8 cellular contexts compared by ENCODE assay signal in genomic region chr11:65355013-65355775, GRCh38. TPM values are rescaled to one million over a fixed set of nuclear protein-coding genes. Genes with fewer than 3 reads are reported as not detected.
DNase-seq lines count a peak whose midpoint lies in the region; ATAC-seq and TF ChIP-seq lines count a peak whose summit lies in the region.

No MANE protein-coding gene starts in this region.

- peak overlapping the region; percentile 65 for H3K4me2 ChIP-seq in parathyroid adenoma (ENCODE audit: low read length)

- peak overlapping the region; percentile 52 for H2AFZ ChIP-seq in ACC112 (ENCODE audit: low read length, unreplicated experiment)
- H2AFZ ChIP-seq in parathyroid adenoma: peak overlapping the region; percentile 72

- H3K27me3 ChIP-seq in ACC112 (ENCODE audit: insufficient read depth, low read length): peaks cover 19% of the 10 kb centered on the region
- H3K27me3 ChIP-seq in parathyroid adenoma (ENCODE audit: control insufficient read depth, insufficient read depth, low read length): no peaks in the 10 kb centered on the region

- H3K79me2 ChIP-seq in ACC112 (ENCODE audit: control insufficient read depth, insufficient read depth, low read length, unreplicated experiment): no peaks in the 10 kb centered on the region
- H3K79me2 ChIP-seq in parathyroid adenoma: no peaks in the 10 kb centered on the region

- H3K36me3 ChIP-seq in ACC112 (ENCODE audit: insufficient read depth, low read length) (no peaks in the 10 kb centered on the region), parathyroid adenoma (ENCODE audit: control insufficient read depth, insufficient read depth, low read length) (no peaks in the 10 kb centered on the region)

- peak; percentile 37 for ATAC-seq in HG03439 (IDR thresholded peaks at IDR 0.05; ENCODE audit: unreplicated experiment)
- ATAC-seq in activated T-cell treated with anti-CD3 and anti-CD28 coated beads, Interleukin-2, amount 50 U/mL, for 72 hours (replicated peaks in 1 of 2): peak; percentile 26 to 34

- H3K4me1 Mint-ChIP-seq in activated T-cell treated with anti-CD3 and anti-CD28 coated beads, Interleukin-2, amount 50 U/mL, for 72 hours (ENCODE audit: low read depth): peaks cover 7% of the 10 kb centered on the region

- peaks cover 11% of the 10 kb centered on the region for H3K4me1 ChIP-seq in ACC112 (ENCODE audit: control insufficient read depth, insufficient read depth, low read length, unreplicated experiment)
- no peaks in the 10 kb centered on the region for H3K4me1 ChIP-seq in parathyroid adenoma

- TF ChIP-seq CTCF in fibroblast of villous mesenchyme (IDR thresholded peaks at IDR 0.05; ENCODE audit: insufficient read depth, low read depth, low read length) (no peak), parathyroid adenoma (IDR thresholded peaks at IDR 0.05) (no peak)

- peak overlapping the region; percentile 92 to 93 for H3K4me3 Mint-ChIP-seq in activated T-cell treated with anti-CD3 and anti-CD28 coated beads, Interleukin-2, amount 50 U/mL, for 72 hours

- peaks cover 0 to 5% of the 10 kb centered on the region in 2 donors for H3K36me3 Mint-ChIP-seq in activated T-cell treated with anti-CD3 and anti-CD28 coated beads, Interleukin-2, amount 50 U/mL, for 72 hours (ENCODE audit: insufficient read depth in 2 of 2)

- DNase-seq in GM19238 (ENCODE audit: insufficient read length, low spot score): peak; percentile 70
- peak; percentile 52 for DNase-seq in NOMO-1 treated with DMSO at 0.1 percent for 48 hours (lab: John Stamatoyannopoulos, UW; ENCODE audit: unreplicated experiment)
- DNase-seq in activated T-cell treated with anti-CD3 and anti-CD28 coated beads, Interleukin-2, amount 50 U/mL, for 72 hours: peak; percentile 42 to 53
- DNase-seq in fibroblast of villous mesenchyme (ENCODE audit: low read depth): no peak
- no peak for DNase-seq in midbrain (lab: John Stamatoyannopoulos, UW)

- H3K9ac ChIP-seq in parathyroid adenoma: no peak overlapping the region

- H3K27ac Mint-ChIP-seq in activated T-cell treated with anti-CD3 and anti-CD28 coated beads, Interleukin-2, amount 50 U/mL, for 72 hours: peak overlapping the region; percentile 72

- H3K9me3 Mint-ChIP-seq in activated T-cell treated with anti-CD3 and anti-CD28 coated beads, Interleukin-2, amount 50 U/mL, for 72 hours: no peaks in the 10 kb centered on the region

- H3K27ac ChIP-seq in ACC112 (ENCODE audit: low read depth, low read length) (no peak overlapping the region), parathyroid adenoma (peak overlapping the region; percentile 53)

- H3K27me3 Mint-ChIP-seq in activated T-cell treated with anti-CD3 and anti-CD28 coated beads, Interleukin-2, amount 50 U/mL, for 72 hours (ENCODE audit: low read depth): no peaks in the 10 kb centered on the region

- H3K4me3 ChIP-seq in ACC112 (ENCODE audit: low read depth, low read length) (peak overlapping the region; percentile 69), fibroblast of villous mesenchyme (ENCODE audit: low read depth, low read length) (peak overlapping the region; percentile 56), parathyroid adenoma (ENCODE audit: low read depth, low read length) (peak overlapping the region; percentile 31)

- H3K9me3 ChIP-seq in parathyroid adenoma (ENCODE audit: control insufficient read depth, low read length): no peaks in the 10 kb centered on the region

RNA-seq across cellular contexts. Expression of gene TIGD3, which starts 0.6 kb away (rescaled TPM):
- total RNA-seq in activated T-cell treated with anti-CD3 and anti-CD28 coated beads, Interleukin-2, amount 50 U/mL, for 72 hours: 1 to 10 TPM; 1.3 to 1.8 TPM
- total RNA-seq in fibroblast of villous mesenchyme: under 0.01 TPM in 1 of 2 replicates, not detected in the other

RNA-seq across cellular contexts. Expression of gene DPF2, which starts 21.5 kb away (rescaled TPM):
- 100 to 1,000 TPM; 110 to 139 TPM for total RNA-seq in activated T-cell treated with anti-CD3 and anti-CD28 coated beads, Interleukin-2, amount 50 U/mL, for 72 hours
- total RNA-seq in fibroblast of villous mesenchyme: 47.0 and 60.9 TPM in 2 replicates

RNA-seq across cellular contexts. Expression of gene SLC25A45, which starts 27.3 kb away (rescaled TPM):
- total RNA-seq in activated T-cell treated with anti-CD3 and anti-CD28 coated beads, Interleukin-2, amount 50 U/mL, for 72 hours: 10 to 100 TPM; 16.4 to 18.8 TPM
- 1.7 and 2.9 TPM in 2 replicates for total RNA-seq in fibroblast of villous mesenchyme

RNA-seq across cellular contexts. Expression of gene FRMD8, which starts 31.2 kb away (rescaled TPM):
- total RNA-seq in activated T-cell treated with anti-CD3 and anti-CD28 coated beads, Interleukin-2, amount 50 U/mL, for 72 hours: 10 to 100 TPM; 43.5 to 47.2 TPM
- total RNA-seq in fibroblast of villous mesenchyme: 44.5 and 60.6 TPM in 2 replicates

RNA-seq across cellular contexts. Expression of gene CDC42EP2, which starts 40.5 kb away (rescaled TPM):
- 1 to 10 TPM; 1.4 to 2.3 TPM for total RNA-seq in activated T-cell treated with anti-CD3 and anti-CD28 coated beads, Interleukin-2, amount 50 U/mL, for 72 hours
- 21.3 and 32.8 TPM in 2 replicates for total RNA-seq in fibroblast of villous mesenchyme

Comparison
In these comparisons a context has a peak if more than half of its experiments do, and no peak if none do; other contexts are left out.
1. DNase-seq: peak in GM19238 (single experiment), NOMO-1 treated with DMSO at 0.1 percent for 48 hours (single experiment) and activated T-cell treated with anti-CD3 and anti-CD28 coated beads, Interleukin-2, amount 50 U/mL, for 72 hours (2 of 2); none in fibroblast of villous mesenchyme (single experiment) and midbrain (single experiment).
2. Peak in every context shown above with its lines, with median percentiles within 50 percentile points of each other: H3K4me3 ChIP-seq.